8 cellular contexts compared by ENCODE assay signal in the genomic region with DNA sequence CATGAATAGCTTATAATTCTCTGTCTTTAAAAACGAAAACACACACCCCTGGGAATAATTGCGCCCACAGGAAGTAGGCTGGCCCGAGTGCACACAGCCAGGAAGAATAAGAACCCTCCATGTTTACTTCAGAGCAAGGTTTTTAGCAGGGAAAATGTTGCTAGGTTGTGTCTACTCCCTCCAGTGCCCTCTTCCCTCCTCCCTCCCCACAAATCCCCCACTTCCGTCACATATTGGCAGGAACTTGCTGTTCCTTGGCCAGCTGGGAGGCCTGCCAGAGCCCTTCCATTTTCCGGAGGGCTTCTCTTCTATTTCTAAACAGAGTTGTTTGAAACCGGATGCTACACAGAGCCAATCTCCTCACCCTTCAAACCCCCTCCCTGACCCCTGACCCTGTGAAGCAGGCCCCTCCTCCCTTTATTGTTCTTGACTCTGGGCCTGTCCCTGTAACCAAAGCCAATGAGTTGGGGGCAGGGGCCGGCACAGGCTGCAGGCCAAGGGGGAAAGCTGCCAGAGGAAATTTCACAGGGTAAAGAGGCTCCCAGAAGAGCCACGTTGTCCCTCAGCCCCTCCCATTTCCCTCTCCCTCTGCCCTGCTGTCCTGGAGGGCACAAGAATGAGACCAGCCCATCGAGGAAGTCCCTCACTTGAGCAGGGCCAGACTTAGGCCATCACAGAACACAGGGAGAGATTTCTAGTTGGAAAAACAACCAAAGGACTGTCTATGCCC. TPM values are rescaled to one million over a fixed set of nuclear protein-coding genes. Genes with fewer than 3 reads are reported as not detected.
DNase-seq lines count a peak whose midpoint lies in the region; ATAC-seq and TF ChIP-seq lines count a peak whose summit lies in the region.

No MANE protein-coding gene starts in this region.

- H3K36me3 ChIP-seq in rectal smooth muscle tissue (ENCODE audit: control insufficient read depth, insufficient read depth, low read length) = no peaks in the 10 kb centered on the region

- intact Hi-C loops in CD4-positive, alpha-beta T cell (cut with DNase I, micrococcal nuclease) = no loop called here

- CTCF ChIA-PET in CD4-positive, alpha-beta T cell (lab: Charles Lee) = no interaction called here

- no peaks in the 10 kb centered on the region for H3K4me1 Mint-ChIP-seq in CD4-positive, alpha-beta T cell (ENCODE audit: low read depth)

- no peak for TF ChIP-seq CTCF in CD4-positive, alpha-beta T cell (IDR thresholded peaks at IDR 0.05)

- no peak overlapping the region for H3K9ac ChIP-seq in rectal smooth muscle tissue (ENCODE audit: low read length)

- POLR2A ChIA-PET in CD4-positive, alpha-beta T cell (lab: Charles Lee) = no interaction called here

- no peak overlapping the region for H3K27ac Mint-ChIP-seq in CD4-positive, alpha-beta T cell

- peak overlapping the region; percentile 45 for H3K27ac ChIP-seq in rectal smooth muscle tissue (ENCODE audit: low read depth, low read length)
- no peak overlapping the region for H3K27ac ChIP-seq in CD4-positive, alpha-beta T cell (ENCODE audit: low read depth, low read length)

- H3K27me3 Mint-ChIP-seq in CD4-positive, alpha-beta T cell = no peaks in the 10 kb centered on the region

- peak; percentile 11 to 86 (median 64) for DNase-seq in anterior cingulate cortex (lab: John Stamatoyannopoulos, UW)
- DNase-seq in hippocampal formation (lab: John Stamatoyannopoulos, UW) = peak; percentile 64 to 65
- DNase-seq in CD4-positive, alpha-beta T cell = no peak
- no peak for DNase-seq in SKM-1 (lab: John Stamatoyannopoulos, UW; ENCODE audit: unreplicated experiment)
- DNase-seq in stimulated activated CD4-positive, alpha-beta T cell treated with anti-CD3 and anti-CD28 coated beads, Interleukin-2, amount 100 ng/mL, for 24 hours = no peak
- no peak for DNase-seq in erythroblast (lab: John Stamatoyannopoulos, UW)

- H3K9me3 ChIP-seq in CD4-positive, alpha-beta T cell (ENCODE audit: control insufficient read depth, low read length) = no peaks in the 10 kb centered on the region

- H3K4me1 ChIP-seq in rectal smooth muscle tissue (ENCODE audit: control insufficient read depth, insufficient read depth, low read length) = peaks cover 7% of the 10 kb centered on the region

- no peak overlapping the region for H3K4me3 Mint-ChIP-seq in CD4-positive, alpha-beta T cell

- peak; percentile 70 for ATAC-seq in HG03097 (IDR thresholded peaks at IDR 0.05; ENCODE audit: low FRiP score, unreplicated experiment)
- ATAC-seq in CD4-positive, alpha-beta T cell (ENCODE audit: poor library complexity) = no peak

- H3K4me3 ChIP-seq in rectal smooth muscle tissue (ENCODE audit: low read length) = peak overlapping the region; percentile 17

- no peak for TF ChIP-seq POLR2A in erythroblast (IDR thresholded peaks at IDR 0.05; ENCODE audit: low read length)

- no peaks in the 10 kb centered on the region for H3K27me3 ChIP-seq in rectal smooth muscle tissue (ENCODE audit: control insufficient read depth, insufficient read depth, low read length)
- no peaks in the 10 kb centered on the region for H3K27me3 ChIP-seq in CD4-positive, alpha-beta T cell (ENCODE audit: control insufficient read depth, insufficient read depth, low read length)

- no peaks in the 10 kb centered on the region for H3K9me3 Mint-ChIP-seq in CD4-positive, alpha-beta T cell

- no peaks in the 10 kb centered on the region for H3K36me3 Mint-ChIP-seq in CD4-positive, alpha-beta T cell (ENCODE audit: low read depth)

RNA-seq across cellular contexts. Expression of a gene that starts 49.8 kb away (rescaled TPM):
- total RNA-seq in CD4-positive, alpha-beta T cell = under 1 TPM; 0.22 to 0.31 TPM

Comparison
In these comparisons a context has a peak if more than half of its experiments do, and no peak if none do; other contexts are left out.
1. DNase-seq: peak in anterior cingulate cortex (58 of 58) and hippocampal formation (2 of 2); none in CD4-positive, alpha-beta T cell (0 of 10), SKM-1 (single experiment), stimulated activated CD4-positive, alpha-beta T cell treated with anti-CD3 and anti-CD28 coated beads, Interleukin-2, amount 100 ng/mL, for 24 hours (0 of 2) and erythroblast (0 of 2).